In genomic region chr1:115839706-115840095, GRCh38 we compare ENCODE assay signal across 1 cellular context.
TF ChIP-seq lines count a peak whose summit lies in the region.

No MANE protein-coding gene starts in this region.

TF ChIP-seq in HepG2, 621 proteins besides CTCF, POLR2A, EP300 and RAD21 (continued from another document):
- TF ChIP-seq THRA (CRISPR knock-in tag; IDR thresholded peaks at IDR 0.05; ENCODE audit: borderline replicate concordance) = no peak
- TF ChIP-seq CCDC6 (CRISPR knock-in tag; IDR thresholded peaks at IDR 0.05) = no peak
- no peak for TF ChIP-seq MTERF4 (CRISPR knock-in tag; IDR thresholded peaks at IDR 0.05)
- no peak for TF ChIP-seq PTBP1 (IDR thresholded peaks at IDR 0.05; ENCODE audit: low read depth, low read length, poor library complexity, severe bottlenecking)
- TF ChIP-seq IRF9 (CRISPR knock-in tag; IDR thresholded peaks at IDR 0.05; ENCODE audit: borderline replicate concordance) = no peak
- TF ChIP-seq ZNF292 (CRISPR knock-in tag; IDR thresholded peaks at IDR 0.05; ENCODE audit: borderline replicate concordance, low read depth) = no peak
- TF ChIP-seq ZFY (CRISPR knock-in tag; IDR thresholded peaks at IDR 0.05) = no peak
- TF ChIP-seq FOXO4 (CRISPR knock-in tag; conservative IDR thresholded peaks at IDR 0.05) = no peak
- no peak for TF ChIP-seq HOXA9 (CRISPR knock-in tag; IDR thresholded peaks at IDR 0.05; ENCODE audit: borderline replicate concordance)
- no peak for TF ChIP-seq NFKB2 (CRISPR knock-in tag; IDR thresholded peaks at IDR 0.05; ENCODE audit: borderline replicate concordance)
- no peak for TF ChIP-seq HNF1B (CRISPR knock-in tag; IDR thresholded peaks at IDR 0.05)
TF ChIP-seq in HepG2: peak in this region for 0.
